Comparison of ENCODE assay signal across 24 cellular contexts in the genomic region with DNA sequence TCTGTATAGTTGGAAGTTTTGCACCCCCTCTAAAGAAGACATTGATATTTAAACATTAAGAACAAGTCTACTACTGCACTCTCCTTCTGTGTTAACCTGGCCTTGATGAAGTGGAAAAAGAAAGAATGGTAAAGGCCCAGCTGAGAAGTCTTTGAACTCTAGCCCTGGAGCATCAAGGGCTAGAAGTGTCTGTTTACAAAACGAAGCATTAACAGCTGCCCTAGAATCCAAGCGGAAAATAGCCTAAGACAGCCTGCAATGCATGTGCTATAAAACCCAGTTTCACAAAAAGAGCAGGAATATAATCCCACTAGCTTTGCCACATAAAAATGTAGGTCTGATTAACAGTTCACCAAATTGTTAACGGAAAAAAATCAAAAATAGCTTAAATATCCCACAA.
DNase-seq lines count a peak whose midpoint lies in the region; ATAC-seq and TF ChIP-seq lines count a peak whose summit lies in the region.
"Had no signal": no experiment of that assay in that cellular context is flagged by ENCODE, and none has a peak within 500 bp of the region (broad histone marks: within the 10 kb centered on the region; RNA-seq: fewer than 3 reads in every experiment).

No MANE protein-coding gene starts in this region.

- no peak overlapping the region for H3K4me3 ChIP-seq in PC-3 (ENCODE audit: low read length)
- H3K4me3 ChIP-seq in smooth muscle cell, result no peak overlapping the region
- H3K4me3 ChIP-seq: esophagus squamous epithelium, left ventricle myocardium inferior, MG63, spleen, upper lobe of left lung had no signal

- H3K4me2 ChIP-seq in PC-3 (ENCODE audit: low read length) (no peak overlapping the region), smooth muscle cell (peak overlapping the region; percentile 35)

- DNase-seq in NCI-H1417 (lab: John Stamatoyannopoulos, UW), result peak; percentile 3 to 38 (median 20)
- DNase-seq in NCI-H1417 treated with DMSO at 0.1 percent for 48 hours (lab: John Stamatoyannopoulos, UW), result no peak
- no peak for DNase-seq in PC-3
- DNase-seq in iris pigment epithelial cell (ENCODE audit: low read depth), result peak; percentile 27
- DNase-seq in smooth muscle cell (lab: John Stamatoyannopoulos, UW; ENCODE audit: unreplicated experiment), result no peak
- no peak for DNase-seq in NCI-H2029 (lab: John Stamatoyannopoulos, UW)
- no peak for DNase-seq in DMS153 (lab: John Stamatoyannopoulos, UW)
- no peak for DNase-seq in NCI-H1048 (lab: John Stamatoyannopoulos, UW)
- DNase-seq: activated CD4-positive, alpha-beta memory T cell treated with anti-CD3 and anti-CD28 coated beads, Interleukin-2, amount 10 ng/mL, durations not matched to agents 7 days and 5 days; activated CD4-positive, CD25-positive, alpha-beta regulatory T cell; activated T-cell treated with anti-CD3 and anti-CD28 coated beads, Interleukin-2, amount 50 U/mL, for 1 hour; cerebellar nuclear complex; COR-L47; effector memory CD4-positive, alpha-beta T cell; esophagus squamous epithelium; glutamatergic neuron; left ventricle myocardium inferior; MG63; NCI-H146; spleen; stimulated activated CD4-positive, alpha-beta T cell treated with anti-CD3 and anti-CD28 coated beads, Interleukin-4, amount 100 ng/mL, for 24 hours; T1000; upper lobe of left lung had no signal

- H4K20me1 ChIP-seq in PC-3 (ENCODE audit: low read length) (0 out of 2 replicates have a peak, but pooled peaks cover 7% of the 10 kb centered on the region), smooth muscle cell (ENCODE audit: low read depth) (peaks cover 100% of the 10 kb centered on the region)

- no peaks in the 10 kb centered on the region for H3K27me3 ChIP-seq in PC-3 (ENCODE audit: low read length)
- H3K27me3 ChIP-seq in smooth muscle cell (ENCODE audit: low read depth), result no peaks in the 10 kb centered on the region
- H3K27me3 ChIP-seq: esophagus squamous epithelium, MG63, neutrophil, spleen, upper lobe of left lung had no signal

- H3K79me2 ChIP-seq in PC-3 (ENCODE audit: low read length) (peaks cover 6% of the 10 kb centered on the region; the same call in 1 of the 2 replicates), smooth muscle cell (ENCODE audit: low read depth) (peaks cover 79% of the 10 kb centered on the region)

- intact Hi-C loops in PC-3 (cut with micrococcal nuclease), result no loop called here

- H3K36me3 ChIP-seq in PC-3 (ENCODE audit: low read depth, low read length) (no peaks in the 10 kb centered on the region), smooth muscle cell (ENCODE audit: low read depth) (no peaks in the 10 kb centered on the region)
- H3K36me3 ChIP-seq: left ventricle myocardium inferior, MG63 had no signal

- no peak for ATAC-seq in PC-3

- no peak for TF ChIP-seq CTCF in PC-3 (conservative IDR thresholded peaks at IDR 0.05; ENCODE audit: low read depth, low read length)
- no peak for TF ChIP-seq CTCF in smooth muscle cell (IDR thresholded peaks at IDR 0.05; ENCODE audit: borderline replicate concordance, insufficient read depth, poor library complexity, severe bottlenecking)

- TSS peak; percentile 10 for BruUV-seq in PC-3 (replicated peaks; lab: Mats Ljungman, UMichigan)

- 24% methylated on average over 3 of the region's 3 CpGs for WGBS in smooth muscle cell (ENCODE audit: low lambda C conversion rate)

- H3F3A ChIP-seq in PC-3 (ENCODE audit: low read length, unreplicated experiment) (no peaks in the 10 kb centered on the region), smooth muscle cell (ENCODE audit: low read depth) (no peaks in the 10 kb centered on the region)

- no peaks in the 10 kb centered on the region for H3K9me2 ChIP-seq in PC-3 (replicated peaks; ENCODE audit: low read length)

- H3K9ac ChIP-seq in PC-3 (ENCODE audit: low read length) (no peak overlapping the region), smooth muscle cell (ENCODE audit: low read depth) (no peak overlapping the region)

- POLR2A ChIA-PET in PC-3 (lab: Charles Lee; ENCODE audit: unreplicated experiment), result no interaction called here

- no peak overlapping the region for H3K27ac ChIP-seq in PC-3 (ENCODE audit: low read length)
- peak overlapping the region; percentile 6 for H3K27ac ChIP-seq in smooth muscle cell (ENCODE audit: low read depth)
- H3K27ac ChIP-seq: esophagus squamous epithelium, left ventricle myocardium inferior, neutrophil, spleen, upper lobe of left lung had no signal

- H3K9me3 ChIP-seq in PC-3 (ENCODE audit: low read length) (no peaks in the 10 kb centered on the region), smooth muscle cell (replicated peaks; ENCODE audit: low read depth) (no peaks in the 10 kb centered on the region)
- H3K9me3 ChIP-seq: esophagus squamous epithelium, left ventricle myocardium inferior, MG63, neutrophil, spleen, upper lobe of left lung had no signal

- CTCF ChIA-PET in PC-3 (lab: Charles Lee), result no interaction called here

- H3K4me1 ChIP-seq in PC-3 (ENCODE audit: insufficient read depth, low read length), result peaks cover 14% of the 10 kb centered on the region
- H3K4me1 ChIP-seq in smooth muscle cell (ENCODE audit: low read depth), result peaks cover 5% of the 10 kb centered on the region

- H2AFZ ChIP-seq in PC-3 (ENCODE audit: low read length) (no peak overlapping the region), smooth muscle cell (ENCODE audit: low read depth) (no peak overlapping the region)

Comparison
In these comparisons a context has a peak if more than half of its experiments do, and no peak if none do; other contexts are left out.
1. DNase-seq: peak in NCI-H1417 (3 of 3) and iris pigment epithelial cell (single experiment); none in NCI-H1417 treated with DMSO at 0.1 percent for 48 hours (single experiment), PC-3 (single experiment), smooth muscle cell (single experiment), NCI-H2029 (single experiment), DMS153 (single experiment) and NCI-H1048 (single experiment).